Comparison of ENCODE assay signal across 8 cellular contexts in genomic region chr1:1440941-1441888, GRCh38. TPM values are rescaled to one million over a fixed set of nuclear protein-coding genes. Genes with fewer than 3 reads are reported as not detected.
DNase-seq lines count a peak whose midpoint lies in the region; ATAC-seq, FAIRE-seq and TF ChIP-seq lines count a peak whose summit lies in the region.

No MANE protein-coding gene starts in this region.

- H3K4me3 Mint-ChIP-seq in neural crest cell: peak overlapping the region; percentile 59

- H3K9me1 ChIP-seq in endothelial cell of umbilical vein (replicated peaks; ENCODE audit: control insufficient read depth, extremely low read depth, insufficient read depth, low read length): no peaks in the 10 kb centered on the region

- no peaks in the 10 kb centered on the region for H3K79me2 ChIP-seq in endothelial cell of umbilical vein (ENCODE audit: control insufficient read depth, insufficient read depth, low read length)

- no peaks in the 10 kb centered on the region for H3K36me3 Mint-ChIP-seq in neural crest cell (ENCODE audit: low read depth)

- H4K20me1 ChIP-seq in endothelial cell of umbilical vein (replicated peaks; ENCODE audit: control insufficient read depth, extremely low read depth, insufficient read depth, low read length): no peaks in the 10 kb centered on the region

- no peak overlapping the region for H3K27ac ChIP-seq in endothelial cell of umbilical vein (ENCODE audit: insufficient read depth, low read depth, low read length)
- no peak overlapping the region for H3K27ac ChIP-seq in thoracic aorta

- H3K4me1 Mint-ChIP-seq in neural crest cell: peaks cover 4% of the 10 kb centered on the region

- POLR2A ChIA-PET in endothelial cell of umbilical vein (lab: Charles Lee): no interaction called here

- no peaks in the 10 kb centered on the region for H3K9me3 Mint-ChIP-seq in neural crest cell

- FAIRE-seq in D721Med (lab: Jason Lieb, UNC): no peak
- peak; percentile 26 for FAIRE-seq in endothelial cell of umbilical vein (lab: Jason Lieb, UNC)

- peaks cover 4% of the 10 kb centered on the region for H3K27me3 Mint-ChIP-seq in neural crest cell (ENCODE audit: low read depth)

- H3K4me3 ChIP-seq in endothelial cell of umbilical vein (replicated peaks in 1 of 3; ENCODE audit: insufficient read depth in 1 of 3, low read depth in 1 of 3, low read length in 3 of 3) (no peak overlapping the region), thoracic aorta (no peak overlapping the region)

- no TSS peak for BruUV-seq in endothelial cell of umbilical vein (replicated peaks; lab: Mats Ljungman, UMichigan)

- intact Hi-C loops in endothelial cell of umbilical vein (cut with micrococcal nuclease): loop anchor here (1.0 to 2.0 kb wide), 3 partner anchors 34 to 66 kb away; partner anchors contain the start of genes AURKAIP1, CCNL2 and MRPL20

- no peaks in the 10 kb centered on the region for H3K36me3 ChIP-seq in endothelial cell of umbilical vein (ENCODE audit: control insufficient read depth in 2 of 2, extremely low read depth in 1 of 2, insufficient read depth in 2 of 2, low read length in 2 of 2)
- no peaks in the 10 kb centered on the region for H3K36me3 ChIP-seq in thoracic aorta

- ATAC-seq in thoracic aorta (ENCODE audit: insufficient number of reproducible peaks, low FRiP score, low read depth) (no peak), HG02981 (IDR thresholded peaks at IDR 0.05; ENCODE audit: unreplicated experiment) (no peak), HG03095 (IDR thresholded peaks at IDR 0.05; ENCODE audit: unreplicated experiment) (no peak)

- H3K27ac Mint-ChIP-seq in neural crest cell (ENCODE audit: unreplicated experiment): no peak overlapping the region

- DNase-seq in D721Med (ENCODE audit: insufficient read length, low spot score) (peak; percentile 67), Kasumi-1 (lab: John Stamatoyannopoulos, UW) (peak; percentile 13 to 30), endothelial cell of umbilical vein (ENCODE audit: low read depth, low spot score) (peak; percentile 37), neural crest cell (ENCODE audit: low read depth, low spot score) (peak; percentile 61), thoracic aorta (ENCODE audit: low spot score) (no peak)
- DNase-seq in activated CD4-positive, alpha-beta T cell treated with anti-CD3 and anti-CD28 coated beads, Interleukin-2, amount 50 U/mL, for 48 hours: peak; percentile 69 to 73

- dilution Hi-C loops in endothelial cell of umbilical vein (cut with MboI; ENCODE audit: extremely low pct_ligation_motif_present, low sequenced_read_pairs): no loop called here

- H3K27me3 ChIP-seq in endothelial cell of umbilical vein (ENCODE audit: control insufficient read depth in 2 of 2, insufficient read depth in 2 of 2, low read length in 2 of 2): no peaks in the 10 kb centered on the region
- no peaks in the 10 kb centered on the region for H3K27me3 ChIP-seq in thoracic aorta (replicated peaks; ENCODE audit: insufficient read depth)

- H2AFZ ChIP-seq in endothelial cell of umbilical vein (ENCODE audit: low read depth, low read length): no peak overlapping the region

- H3K4me1 ChIP-seq in endothelial cell of umbilical vein (ENCODE audit: control insufficient read depth, extremely low read depth, insufficient read depth, low read length) (no peaks in the 10 kb centered on the region), thoracic aorta (ENCODE audit: control insufficient read depth in 1 of 2, low read depth in 2 of 2) (peaks cover under 1 to 10% of the 10 kb centered on the region in 2 donors)

- TF ChIP-seq CTCF in D721Med (IDR thresholded peaks at IDR 0.05; ENCODE audit: insufficient read depth, missing control alignments) (peak; percentile 70), endothelial cell of umbilical vein (IDR thresholded peaks at IDR 0.05; ENCODE audit: extremely low read depth in 1 of 2, insufficient read depth in 1 of 2, low read depth in 1 of 2, low read length in 2 of 2) (peak; percentile 86 to 99), neural crest cell (conservative IDR thresholded peaks at IDR 0.05) (peak; percentile 80), thoracic aorta (IDR thresholded peaks at IDR 0.05) (peak; percentile 75)

- no peak overlapping the region for H3K4me2 ChIP-seq in endothelial cell of umbilical vein (ENCODE audit: insufficient read depth, low read length)

- TF ChIP-seq POLR2A in endothelial cell of umbilical vein (IDR thresholded peaks at IDR 0.05; ENCODE audit: low read depth, low read length): no peak

- CTCF ChIA-PET in endothelial cell of umbilical vein (lab: Charles Lee): interaction anchor here (0.7 to 4.4 kb wide), 13 partner anchors 9 to 69 kb away, joined by 3 to 31 read pairs (median 8); partner anchors contain the start of genes ANKRD65, ATAD3C, AURKAIP1 and CCNL2

- H3K9me3 ChIP-seq in endothelial cell of umbilical vein (replicated peaks; ENCODE audit: control insufficient read depth, insufficient read depth, low read length): no peaks in the 10 kb centered on the region
- no peaks in the 10 kb centered on the region for H3K9me3 ChIP-seq in thoracic aorta

- no peak overlapping the region for H3K9ac ChIP-seq in endothelial cell of umbilical vein (replicated peaks; ENCODE audit: extremely low read depth, insufficient read depth, low read length)

TF ChIP-seq in endothelial cell of umbilical vein, 7 proteins besides CTCF, POLR2A, EP300 and RAD21 (continues in another document):
- TF ChIP-seq EZH2 (IDR thresholded peaks at IDR 0.05; ENCODE audit: borderline replicate concordance, low read depth, low read length, severe bottlenecking) (no peak), MYC (IDR thresholded peaks at IDR 0.05; ENCODE audit: low read depth, low read length) (peak; percentile 25), MAX (IDR thresholded peaks at IDR 0.05; ENCODE audit: insufficient read depth, insufficient read length) (peak; percentile 54)

RNA-seq across cellular contexts. Expression of gene VWA1, which starts 5.7 kb away (rescaled TPM):
- total RNA-seq in endothelial cell of umbilical vein: 3.3 and 6.1 TPM in 2 replicates
- polyA plus RNA-seq in endothelial cell of umbilical vein: 2.0 and 3.7 TPM in 2 replicates
- 0.87 and 1.8 TPM in 2 replicates for polyA plus RNA-seq in endothelial cell of umbilical vein (2011; cell fraction: cytosol; rRNA removed)
- 0.76 and 1.5 TPM in 2 replicates for polyA plus RNA-seq in endothelial cell of umbilical vein (2011; cell fraction: nucleus; rRNA removed)
- polyA plus RNA-seq in endothelial cell of umbilical vein (2012): 0.87 and 1.9 TPM in 2 replicates
- 0.62 and 2.5 TPM in 2 replicates for polyA minus RNA-seq in endothelial cell of umbilical vein
- polyA minus RNA-seq in endothelial cell of umbilical vein (2011; cell fraction: cytosol; rRNA and poly(A)+ RNA removed): not detected
- 0.10 and 0.58 TPM in 2 replicates for polyA minus RNA-seq in endothelial cell of umbilical vein (2011; cell fraction: nucleus; rRNA and poly(A)+ RNA removed)
- 8.9 and 9.6 TPM in 2 replicates for total RNA-seq in neural crest cell
- 10 to 100 TPM; 21.7 to 23.6 TPM for total RNA-seq in thoracic aorta

RNA-seq across cellular contexts. Expression of gene ATAD3C, which starts 8.3 kb away (rescaled TPM):
- 0.16 TPM in 1 of 2 replicates, not detected in the other for total RNA-seq in endothelial cell of umbilical vein
- polyA plus RNA-seq in endothelial cell of umbilical vein: 0.01 TPM in 1 of 2 replicates, not detected in the other
- not detected in 2 replicates for polyA plus RNA-seq in endothelial cell of umbilical vein (2011; cell fraction: cytosol; rRNA removed)
- 0.04 and 0.06 TPM in 2 replicates for polyA plus RNA-seq in endothelial cell of umbilical vein (2011; cell fraction: nucleus; rRNA removed)
- not detected in 2 replicates for polyA plus RNA-seq in endothelial cell of umbilical vein (2012)
- polyA minus RNA-seq in endothelial cell of umbilical vein: not detected in 2 replicates
- not detected for polyA minus RNA-seq in endothelial cell of umbilical vein (2011; cell fraction: cytosol; rRNA and poly(A)+ RNA removed)
- 0.82 TPM in 1 of 2 replicates, not detected in the other for polyA minus RNA-seq in endothelial cell of umbilical vein (2011; cell fraction: nucleus; rRNA and poly(A)+ RNA removed)
- 0.23 and 0.41 TPM in 2 replicates for total RNA-seq in neural crest cell
- total RNA-seq in thoracic aorta: under 1 TPM in 1 of 2 donors, not detected in 1; 0.27 TPM

RNA-seq across cellular contexts. Expression of gene ANKRD65, which starts 20.1 kb away (rescaled TPM):
- 0.32 and 0.38 TPM in 2 replicates for total RNA-seq in endothelial cell of umbilical vein
- 0.15 and 0.18 TPM in 2 replicates for polyA plus RNA-seq in endothelial cell of umbilical vein
- polyA plus RNA-seq in endothelial cell of umbilical vein (2011; cell fraction: cytosol; rRNA removed): 0.17 TPM in 2 replicates
- 0.14 and 0.22 TPM in 2 replicates for polyA plus RNA-seq in endothelial cell of umbilical vein (2011; cell fraction: nucleus; rRNA removed)
- polyA plus RNA-seq in endothelial cell of umbilical vein (2012): 0.20 TPM in 1 of 2 replicates, not detected in the other
- polyA minus RNA-seq in endothelial cell of umbilical vein: not detected in 2 replicates
- polyA minus RNA-seq in endothelial cell of umbilical vein (2011; cell fraction: cytosol; rRNA and poly(A)+ RNA removed): not detected
- polyA minus RNA-seq in endothelial cell of umbilical vein (2011; cell fraction: nucleus; rRNA and poly(A)+ RNA removed): not detected in 2 replicates
- 0.66 and 0.89 TPM in 2 replicates for total RNA-seq in neural crest cell
- under 1 TPM in 1 of 2 donors, not detected in 1; 0.68 TPM for total RNA-seq in thoracic aorta

RNA-seq across cellular contexts. Expression of gene ATAD3B, which starts 30.4 kb away (rescaled TPM):
- total RNA-seq in endothelial cell of umbilical vein (45.8 and 48.2 TPM in 2 replicates), neural crest cell (45.1 and 50.0 TPM in 2 replicates), thoracic aorta (10 to 100 TPM; 15.4 to 30.9 TPM)
- polyA plus RNA-seq in endothelial cell of umbilical vein: 20.5 and 22.7 TPM in 2 replicates
- 10.6 and 15.8 TPM in 2 replicates for polyA plus RNA-seq in endothelial cell of umbilical vein (2011; cell fraction: cytosol; rRNA removed)
- 107 and 147 TPM in 2 replicates for polyA plus RNA-seq in endothelial cell of umbilical vein (2011; cell fraction: nucleus; rRNA removed)
- 16.0 and 23.1 TPM in 2 replicates for polyA plus RNA-seq in endothelial cell of umbilical vein (2012)
- 10.3 and 22.1 TPM in 2 replicates for polyA minus RNA-seq in endothelial cell of umbilical vein
- polyA minus RNA-seq in endothelial cell of umbilical vein (2011; cell fraction: cytosol; rRNA and poly(A)+ RNA removed): 66.3 TPM
- polyA minus RNA-seq in endothelial cell of umbilical vein (2011; cell fraction: nucleus; rRNA and poly(A)+ RNA removed): 22.2 and 45.5 TPM in 2 replicates

RNA-seq across cellular contexts. Expression of gene MRPL20, which starts 34.1 kb away (rescaled TPM):
- total RNA-seq in endothelial cell of umbilical vein (125 and 134 TPM in 2 replicates), neural crest cell (113 and 117 TPM in 2 replicates), thoracic aorta (100 to 1,000 TPM in 1 of 2 donors, 10 to 100 TPM in 1; 96.9 to 121 TPM)
- 118 and 152 TPM in 2 replicates for polyA plus RNA-seq in endothelial cell of umbilical vein
- 165 TPM in 2 replicates for polyA plus RNA-seq in endothelial cell of umbilical vein (2011; cell fraction: cytosol; rRNA removed)
- polyA plus RNA-seq in endothelial cell of umbilical vein (2011; cell fraction: nucleus; rRNA removed): 87.6 and 96.1 TPM in 2 replicates
- 128 and 191 TPM in 2 replicates for polyA plus RNA-seq in endothelial cell of umbilical vein (2012)
- polyA minus RNA-seq in endothelial cell of umbilical vein: 62.0 and 73.2 TPM in 2 replicates
- polyA minus RNA-seq in endothelial cell of umbilical vein (2011; cell fraction: cytosol; rRNA and poly(A)+ RNA removed): 103 TPM
- 29.8 and 40.9 TPM in 2 replicates for polyA minus RNA-seq in endothelial cell of umbilical vein (2011; cell fraction: nucleus; rRNA and poly(A)+ RNA removed)
